10 cellular contexts compared by ENCODE assay signal in genomic region chr15:64776402-64776786, GRCh38. TPM values are rescaled to one million over a fixed set of nuclear protein-coding genes. Genes with fewer than 3 reads are reported as not detected.
DNase-seq lines count a peak whose midpoint lies in the region; ATAC-seq, FAIRE-seq and TF ChIP-seq lines count a peak whose summit lies in the region.
"Had no signal": no experiment of that assay in that cellular context is flagged by ENCODE, and none has a peak within 500 bp of the region (broad histone marks: within the 10 kb centered on the region; RNA-seq: fewer than 3 reads in every experiment).

No MANE protein-coding gene starts in this region.

- H3K4me3 Mint-ChIP-seq in activated CD8-positive, alpha-beta memory T cell treated with anti-CD3 and anti-CD28 coated beads, Interleukin-2, amount 10 ng/mL, durations not matched to agents 7 days and 5 days = peak overlapping the region; percentile 7
- H3K4me3 Mint-ChIP-seq in central memory CD8-positive, alpha-beta T cell = peak overlapping the region; percentile 79

- H3K4me1 Mint-ChIP-seq in activated CD8-positive, alpha-beta memory T cell treated with anti-CD3 and anti-CD28 coated beads, Interleukin-2, amount 10 ng/mL, durations not matched to agents 7 days and 5 days = peaks cover 3% of the 10 kb centered on the region
- H3K4me1 Mint-ChIP-seq in central memory CD8-positive, alpha-beta T cell = peaks cover 7% of the 10 kb centered on the region

- H3K36me3 Mint-ChIP-seq in activated CD8-positive, alpha-beta memory T cell treated with anti-CD3 and anti-CD28 coated beads, Interleukin-2, amount 10 ng/mL, durations not matched to agents 7 days and 5 days = no peaks in the 10 kb centered on the region
- peaks cover 2% of the 10 kb centered on the region for H3K36me3 Mint-ChIP-seq in central memory CD8-positive, alpha-beta T cell (ENCODE audit: insufficient read depth)

- no peak for FAIRE-seq in frontal cortex (lab: Jason Lieb, UNC)
- FAIRE-seq: urothelium cell line had no signal

- CTCF ChIA-PET in activated CD8-positive, alpha-beta memory T cell treated with anti-CD3 and anti-CD28 coated beads, Interleukin-2, amount 10 ng/mL, durations not matched to agents 7 days and 5 days (lab: Charles Lee) = no interaction called here

- H3K27me3 ChIP-seq in mucosa of rectum (ENCODE audit: control insufficient read depth in 2 of 2, insufficient read depth in 2 of 2, low read length in 2 of 2) (peaks cover 11 to 24% of the 10 kb centered on the region in 2 donors), thoracic aorta (replicated peaks; ENCODE audit: insufficient read depth) (no peaks in the 10 kb centered on the region)

- no peak for DNase-seq in activated CD8-positive, alpha-beta memory T cell treated with anti-CD3 and anti-CD28 coated beads, Interleukin-2, amount 10 ng/mL, durations not matched to agents 7 days and 5 days
- DNase-seq in activated CD8-positive, alpha-beta memory T cell treated with anti-CD3 and anti-CD28 coated beads, Interleukin-2, amount 50 U/mL, for 4 hours = no peak
- no peak for DNase-seq in central memory CD8-positive, alpha-beta T cell (ENCODE audit: low spot score in 2 of 2)
- DNase-seq in thoracic aorta (ENCODE audit: low spot score) (no peak), frontal cortex (ENCODE audit: low spot score in 2 of 2) (no peak), NCI-H446 treated with DMSO at 0.1 percent for 48 hours (lab: John Stamatoyannopoulos, UW) (no peak)

- no peaks in the 10 kb centered on the region for H3K9me3 Mint-ChIP-seq in activated CD8-positive, alpha-beta memory T cell treated with anti-CD3 and anti-CD28 coated beads, Interleukin-2, amount 10 ng/mL, durations not matched to agents 7 days and 5 days (ENCODE audit: low read depth)
- H3K9me3 Mint-ChIP-seq in central memory CD8-positive, alpha-beta T cell = no peaks in the 10 kb centered on the region

- H3K4me1 ChIP-seq in mucosa of rectum (ENCODE audit: control insufficient read depth in 2 of 2, insufficient read depth in 2 of 2, low read length in 2 of 2) = no peaks in the 10 kb centered on the region
- peaks cover 0 to 9% of the 10 kb centered on the region in 2 donors for H3K4me1 ChIP-seq in thoracic aorta (ENCODE audit: control insufficient read depth in 1 of 2, low read depth in 2 of 2)

- no peaks in the 10 kb centered on the region for H3K36me3 ChIP-seq in mucosa of rectum (ENCODE audit: control insufficient read depth in 2 of 2, insufficient read depth in 2 of 2, low read length in 2 of 2)
- no peaks in the 10 kb centered on the region for H3K36me3 ChIP-seq in thoracic aorta

- peak overlapping the region in 1 of 2 donors; percentile 63 for H3K27ac ChIP-seq in mucosa of rectum (ENCODE audit: low read depth in 2 of 2, low read length in 2 of 2)
- H3K27ac ChIP-seq in thoracic aorta = no peak overlapping the region

- ATAC-seq in activated CD8-positive, alpha-beta memory T cell treated with anti-CD3 and anti-CD28 coated beads, Interleukin-2, amount 10 ng/mL, durations not matched to agents 7 days and 5 days = no peak
- ATAC-seq in central memory CD8-positive, alpha-beta T cell (replicated peaks; ENCODE audit: extremely low read depth, poor library complexity, severe bottlenecking) = no peak
- ATAC-seq in thoracic aorta (ENCODE audit: insufficient number of reproducible peaks, low FRiP score, low read depth) (no peak), HG03135 (IDR thresholded peaks at IDR 0.05; ENCODE audit: unreplicated experiment) (no peak)

- H3K27me3 Mint-ChIP-seq in activated CD8-positive, alpha-beta memory T cell treated with anti-CD3 and anti-CD28 coated beads, Interleukin-2, amount 10 ng/mL, durations not matched to agents 7 days and 5 days = peaks cover 68% of the 10 kb centered on the region
- peaks cover 36% of the 10 kb centered on the region for H3K27me3 Mint-ChIP-seq in central memory CD8-positive, alpha-beta T cell

- no peaks in the 10 kb centered on the region for H3K9me3 ChIP-seq in mucosa of rectum (ENCODE audit: control insufficient read depth in 2 of 2, low read length in 2 of 2)
- H3K9me3 ChIP-seq in thoracic aorta = no peaks in the 10 kb centered on the region

- no peak overlapping the region for H3K27ac Mint-ChIP-seq in activated CD8-positive, alpha-beta memory T cell treated with anti-CD3 and anti-CD28 coated beads, Interleukin-2, amount 10 ng/mL, durations not matched to agents 7 days and 5 days
- no peak overlapping the region for H3K27ac Mint-ChIP-seq in central memory CD8-positive, alpha-beta T cell (ENCODE audit: low read depth)

- no peak for TF ChIP-seq CTCF in thoracic aorta (IDR thresholded peaks at IDR 0.05)

- H3K4me3 ChIP-seq in mucosa of rectum (ENCODE audit: low read length in 2 of 2) (peak overlapping the region; percentile 48 to 56), thoracic aorta (peak overlapping the region; percentile 81)

- H3K9ac ChIP-seq in mucosa of rectum (ENCODE audit: low read depth in 1 of 2, low read length in 2 of 2) = peak overlapping the region in 1 of 2 donors; percentile 54

RNA-seq across cellular contexts. Expression of gene RBPMS2, which starts 1.0 kb away (rescaled TPM):
- not detected for total RNA-seq in activated CD8-positive, alpha-beta memory T cell treated with anti-CD3 and anti-CD28 coated beads, Interleukin-2, amount 10 ng/mL, durations not matched to agents 7 days and 5 days
- total RNA-seq in thoracic aorta (1 to 10 TPM in 1 of 2 donors, not detected in 1; 4.4 TPM), frontal cortex (under 0.01 TPM)
- total RNA-seq: T-helper 1 cell treated with Interleukin-12 subunit alpha and Interleukin-12 subunit beta and Interleukin-4 antibody, amounts not matched to agents 30 ng/mL and 1 ng/mL, for 36 hours had no signal

RNA-seq across cellular contexts. Expression of gene PIF1, which starts 49.1 kb away (rescaled TPM):
- 10 to 100 TPM; 59.5 to 85.5 TPM for total RNA-seq in activated CD8-positive, alpha-beta memory T cell treated with anti-CD3 and anti-CD28 coated beads, Interleukin-2, amount 10 ng/mL, durations not matched to agents 7 days and 5 days
- total RNA-seq in thoracic aorta (1 to 10 TPM; 1.1 to 9.0 TPM), frontal cortex (0.82 TPM)

Comparison
In these comparisons a context has a peak if more than half of its experiments do, and no peak if none do; other contexts are left out.
1. RNA of gene PIF1, which starts 49.1 kb away (total RNA-seq): 59.5 to 85.5 TPM in activated CD8-positive, alpha-beta memory T cell treated with anti-CD3 and anti-CD28 coated beads, Interleukin-2, amount 10 ng/mL, durations not matched to agents 7 days and 5 days; 1.1 to 9.0 TPM in thoracic aorta and 0.82 TPM in frontal cortex (single experiment); every median in the first group is over 4 times any median in the second.